In genomic region chr3:13674538-13675185, GRCh38 we compare ENCODE assay signal across 20 cellular contexts.
DNase-seq lines count a peak whose midpoint lies in the region; ATAC-seq, FAIRE-seq and TF ChIP-seq lines count a peak whose summit lies in the region.
"Had no signal": no experiment of that assay in that cellular context is flagged by ENCODE, and none has a peak within 500 bp of the region (broad histone marks: within the 10 kb centered on the region; RNA-seq: fewer than 3 reads in every experiment).

No MANE protein-coding gene starts in this region.

- H2AFZ ChIP-seq in HepG2 (ENCODE audit: low read length): no peak overlapping the region
- no peak overlapping the region for H2AFZ ChIP-seq in neuronal stem cell (ENCODE audit: low read length)

- FAIRE-seq in HepG2 (lab: Jason Lieb, UNC): no peak
- FAIRE-seq: GM12892, GM18507 had no signal

- no peak overlapping the region for H2BK15ac ChIP-seq in neuronal stem cell (ENCODE audit: low read length)

- H3K79me1 ChIP-seq in neuronal stem cell (ENCODE audit: low read depth, low read length): no peaks in the 10 kb centered on the region

- 3% methylated on average over 7 of the region's 10 CpGs for WGBS in HepG2 (ENCODE audit: low lambda C conversion rate)
- WGBS in right lobe of liver (ENCODE audit: insufficient coverage, low coverage, low lambda C conversion rate, missing lambda C conversion rate): 43% methylated on average over 10 of the region's 10 CpGs
- WGBS in neuronal stem cell (ENCODE audit: extremely low coverage in 2 of 2, insufficient read length in 2 of 2, insufficient replicate concordance in 1 of 2), 2 donors: no CpG with 5 or more reads among the region's 10 CpGs

- no peak overlapping the region for H4K8ac ChIP-seq in neuronal stem cell (ENCODE audit: low read depth, low read length)

- H3K18ac ChIP-seq in neuronal stem cell (ENCODE audit: low read length): peak overlapping the region; percentile 36

- no peak overlapping the region for H2BK12ac ChIP-seq in neuronal stem cell (ENCODE audit: low read length)

- H3K23ac ChIP-seq in neuronal stem cell (ENCODE audit: low read depth, low read length, poor library complexity): peak overlapping the region; percentile 16

- no peak overlapping the region for H2BK120ac ChIP-seq in neuronal stem cell (ENCODE audit: low read depth, low read length)

- H3K4ac ChIP-seq in neuronal stem cell (ENCODE audit: low read length): no peak overlapping the region

- H2AK5ac ChIP-seq in neuronal stem cell (ENCODE audit: low read depth, low read length): peak overlapping the region; percentile 35

- no peaks in the 10 kb centered on the region for H3K9me3 Mint-ChIP-seq in activated T-cell treated with anti-CD3 and anti-CD28 coated beads, Interleukin-2, amount 50 U/mL, for 72 hours
- H3K9me3 Mint-ChIP-seq: CD4-positive, alpha-beta memory T cell; H9 had no signal

- H3K79me2 ChIP-seq in HepG2 (ENCODE audit: insufficient read depth, low read length): no peaks in the 10 kb centered on the region

- DNase-seq in HepG2 (ENCODE audit: low spot score) (no peak), right lobe of liver (no peak), head of caudate nucleus (peak in 36 of 42 donors; percentile 17 to 84 (median 48)), neuronal stem cell (ENCODE audit: low spot score) (no peak), pons (ENCODE audit: low spot score) (no peak)
- DNase-seq in activated T-cell treated with anti-CD3 and anti-CD28 coated beads, Interleukin-2, amount 50 U/mL, for 72 hours: no peak
- DNase-seq in activated effector memory CD4-positive, alpha-beta T cell treated with anti-CD3 and anti-CD28 coated beads, Interleukin-2, amount 50 U/mL, for 16 hours: no peak
- DNase-seq: 8988T; CD4-positive, alpha-beta memory T cell; DMS153; DMS79; GDM1; GOT3; H9; IMR-90 had no signal

- H4K91ac ChIP-seq in neuronal stem cell (ENCODE audit: low read depth, low read length, poor library complexity): peak overlapping the region; percentile 1

- H3K9me3 ChIP-seq in HepG2 (ENCODE audit: low read length) (no peaks in the 10 kb centered on the region), right lobe of liver (no peaks in the 10 kb centered on the region), neuronal stem cell (replicated peaks in 1 of 2; ENCODE audit: control insufficient read depth in 2 of 2, insufficient read depth in 1 of 2, low read depth in 1 of 2, low read length in 2 of 2) (no peaks in the 10 kb centered on the region)
- H3K9me3 ChIP-seq: BLaER1 had no signal

- H3K4me2 ChIP-seq in HepG2 (ENCODE audit: low read depth, low read length) (peak overlapping the region; percentile 38; the same call in 1 of the 2 replicates), neuronal stem cell (ENCODE audit: insufficient read depth, low read length, poor library complexity, severe bottlenecking) (no peak overlapping the region)
- H3K4me2 ChIP-seq: BLaER1 had no signal

- H3K4me1 Mint-ChIP-seq in activated T-cell treated with anti-CD3 and anti-CD28 coated beads, Interleukin-2, amount 50 U/mL, for 72 hours (ENCODE audit: low read depth): no peaks in the 10 kb centered on the region
- H3K4me1 Mint-ChIP-seq: CD14-positive monocyte had no signal

- in situ Hi-C loops in HepG2 (cut with HindIII; ENCODE audit: extremely low pct_ligation_motif_present, low pct_unique_long_range_greater_than_20kb): no loop called here

- H3K36me3 ChIP-seq in HepG2 (replicated peaks in 1 of 2; ENCODE audit: control insufficient read depth in 1 of 2, insufficient read depth in 2 of 2, low read length in 2 of 2) (no peaks in the 10 kb centered on the region), right lobe of liver (no peaks in the 10 kb centered on the region), neuronal stem cell (replicated peaks in 1 of 2; ENCODE audit: control insufficient read depth in 2 of 2, insufficient read depth in 2 of 2, low read length in 2 of 2) (no peaks in the 10 kb centered on the region)
- H3K36me3 ChIP-seq: BLaER1 had no signal

- no peak overlapping the region for H2BK5ac ChIP-seq in neuronal stem cell (ENCODE audit: low read length)

- BruUV-seq in HepG2 (replicated peaks; lab: Mats Ljungman, UMichigan): no TSS peak

- POLR2A ChIA-PET in HepG2 (lab: Yijun Ruan, JAX): no interaction called here

- H3K27me3 Mint-ChIP-seq in activated T-cell treated with anti-CD3 and anti-CD28 coated beads, Interleukin-2, amount 50 U/mL, for 72 hours (ENCODE audit: low read depth): peaks cover 17% of the 10 kb centered on the region

- H3K9ac ChIP-seq in HepG2 (ENCODE audit: insufficient read depth, low read depth, low read length): no peak overlapping the region
- H3K9ac ChIP-seq in neuronal stem cell (ENCODE audit: low read depth, low read length, poor library complexity): no peak overlapping the region
- H3K9ac ChIP-seq: BLaER1 had no signal

- CTCF ChIA-PET in HepG2 (lab: Yijun Ruan, JAX; ENCODE audit: low intra/inter-chr PET ratio, low total read pairs): no interaction called here

- no peak for TF ChIP-seq CTCF in HepG2 (CRISPR knock-in tag; IDR thresholded peaks at IDR 0.05)
- TF ChIP-seq CTCF in right lobe of liver (IDR thresholded peaks at IDR 0.05): no peak

- no peak overlapping the region for H3K4me3 Mint-ChIP-seq in activated T-cell treated with anti-CD3 and anti-CD28 coated beads, Interleukin-2, amount 50 U/mL, for 72 hours
- H3K4me3 Mint-ChIP-seq: CD14-positive monocyte; CD4-positive, alpha-beta memory T cell; H9 had no signal

- TF ChIP-seq POLR2A in HepG2 (IDR thresholded peaks at IDR 0.05; ENCODE audit: insufficient read depth in 1 of 2, low read depth in 2 of 2, low read length in 2 of 2) (no peak), right lobe of liver (IDR thresholded peaks at IDR 0.05) (no peak)

- H3K27me3 ChIP-seq in HepG2 (ENCODE audit: control insufficient read depth in 1 of 2, insufficient read depth in 2 of 2, low read length in 2 of 2): peaks cover 3 to 36% of the 10 kb centered on the region in 2 experiments; a peak in 4 of 5 replicates
- H3K27me3 ChIP-seq in right lobe of liver: no peaks in the 10 kb centered on the region
- no peaks in the 10 kb centered on the region for H3K27me3 ChIP-seq in neuronal stem cell (ENCODE audit: control insufficient read depth in 3 of 3, insufficient read depth in 3 of 3, low read depth in 1 of 3, low read length in 3 of 3)
- H3K27me3 ChIP-seq: BLaER1 had no signal

- TF ChIP-seq RAD21 in HepG2 (CRISPR knock-in tag; IDR thresholded peaks at IDR 0.05): no peak

- peaks cover 13% of the 10 kb centered on the region for H3K4me1 ChIP-seq in HepG2 (ENCODE audit: insufficient read depth, low read length)
- H3K4me1 ChIP-seq in right lobe of liver: no peaks in the 10 kb centered on the region
- H3K4me1 ChIP-seq in neuronal stem cell (ENCODE audit: control insufficient read depth in 2 of 2, insufficient read depth in 1 of 2, low read depth in 1 of 2, low read length in 2 of 2): peaks cover 2 to 3% of the 10 kb centered on the region in 2 donors
- H3K4me1 ChIP-seq: BLaER1 had no signal

- intact Hi-C loops in HepG2 (cut with micrococcal nuclease; ENCODE audit: unreplicated experiment): no loop called here
- intact Hi-C loops in right lobe of liver (cut with DNase I): no loop called here
- intact Hi-C loops in head of caudate nucleus (cut with DNase I): no loop called here

- no peak overlapping the region for H3K14ac ChIP-seq in neuronal stem cell (ENCODE audit: low read length)

- no peaks in the 10 kb centered on the region for H4K20me1 ChIP-seq in HepG2 (ENCODE audit: insufficient read depth, low read length)
- H4K20me1 ChIP-seq: BLaER1 had no signal

- H3K4me3 ChIP-seq in HepG2 (replicated peaks in 1 of 3; ENCODE audit: insufficient read depth in 1 of 3, low read depth in 2 of 3, low read length in 3 of 3) (no peak overlapping the region), right lobe of liver (no peak overlapping the region), neuronal stem cell (ENCODE audit: low read length in 2 of 2) (no peak overlapping the region)
- H3K4me3 ChIP-seq: BLaER1 had no signal

- ATAC-seq in HepG2 (peak; percentile 58), right lobe of liver (no peak), HG02571 (IDR thresholded peaks at IDR 0.05; ENCODE audit: unreplicated experiment) (no peak)
- ATAC-seq in activated T-cell treated with anti-CD3 and anti-CD28 coated beads, Interleukin-2, amount 50 U/mL, for 72 hours (replicated peaks in 1 of 2): no peak

- no peak overlapping the region for H3K27ac Mint-ChIP-seq in activated T-cell treated with anti-CD3 and anti-CD28 coated beads, Interleukin-2, amount 50 U/mL, for 72 hours
- H3K27ac Mint-ChIP-seq: CD4-positive, alpha-beta memory T cell had no signal

- no peaks in the 10 kb centered on the region for H3K36me3 Mint-ChIP-seq in activated T-cell treated with anti-CD3 and anti-CD28 coated beads, Interleukin-2, amount 50 U/mL, for 72 hours (ENCODE audit: insufficient read depth in 2 of 2)
- H3K36me3 Mint-ChIP-seq: CD14-positive monocyte; CD4-positive, alpha-beta memory T cell had no signal

- TF ChIP-seq EP300 in HepG2 (IDR thresholded peaks at IDR 0.05; ENCODE audit: low read depth in 2 of 2, low read length in 2 of 2) (no peak), HepG2 (CRISPR knock-in tag; IDR thresholded peaks at IDR 0.05; ENCODE audit: borderline replicate concordance) (no peak)

- H3K27ac ChIP-seq in HepG2 (ENCODE audit: extremely low read length, insufficient read depth, low read length) (no peak overlapping the region), right lobe of liver (no peak overlapping the region), neuronal stem cell (replicated peaks; ENCODE audit: low read length) (no peak overlapping the region)
- H3K27ac ChIP-seq: BLaER1 had no signal

TF ChIP-seq in HepG2, 621 proteins besides CTCF, POLR2A, EP300 and RAD21 (continues in another document):
- TF ChIP-seq HNRNPLL (IDR thresholded peaks at IDR 0.05; ENCODE audit: low read depth, low read length, poor library complexity, severe bottlenecking) (no peak), NFE2 (CRISPR knock-in tag; IDR thresholded peaks at IDR 0.05) (no peak), ZKSCAN1 (IDR thresholded peaks at IDR 0.05; ENCODE audit: low read length) (no peak), NPAS2 (CRISPR knock-in tag; IDR thresholded peaks at IDR 0.05; ENCODE audit: borderline replicate concordance) (no peak), FLYWCH1 (CRISPR knock-in tag; IDR thresholded peaks at IDR 0.05) (no peak), ZNF451 (CRISPR knock-in tag; IDR thresholded peaks at IDR 0.05) (no peak)

Comparison
In these comparisons a context has a peak if more than half of its experiments do, and no peak if none do; other contexts are left out.
1. DNase-seq: peak in head of caudate nucleus (36 of 42); none in HepG2 (single experiment), right lobe of liver (0 of 3), neuronal stem cell (single experiment), pons (single experiment), activated T-cell treated with anti-CD3 and anti-CD28 coated beads, Interleukin-2, amount 50 U/mL, for 72 hours (0 of 2) and activated effector memory CD4-positive, alpha-beta T cell treated with anti-CD3 and anti-CD28 coated beads, Interleukin-2, amount 50 U/mL, for 16 hours (single experiment).